Comparison of ENCODE assay signal across 14 cellular contexts in genomic region chr5:39214912-39215709, GRCh38. TPM values are rescaled to one million over a fixed set of nuclear protein-coding genes. Genes with fewer than 3 reads are reported as not detected.
DNase-seq lines count a peak whose midpoint lies in the region; ATAC-seq and TF ChIP-seq lines count a peak whose summit lies in the region.
"Had no signal": no experiment of that assay in that cellular context is flagged by ENCODE, and none has a peak within 500 bp of the region (broad histone marks: within the 10 kb centered on the region; RNA-seq: fewer than 3 reads in every experiment).

No MANE protein-coding gene starts in this region.

- H3K4ac ChIP-seq in neuronal stem cell (ENCODE audit: low read length), result no peak overlapping the region

- no peak overlapping the region for H3K14ac ChIP-seq in neuronal stem cell (ENCODE audit: low read length)

- no peak for TF ChIP-seq CTCF in activated CD8-positive, alpha-beta T cell treated with anti-CD3 and anti-CD28 coated beads for 36 hours (IDR thresholded peaks at IDR 0.05)

- no peak overlapping the region for H2BK5ac ChIP-seq in neuronal stem cell (ENCODE audit: low read length)

- intact Hi-C loops in activated CD8-positive, alpha-beta T cell treated with anti-CD3 and anti-CD28 coated beads for 36 hours (cut with micrococcal nuclease), result loop anchor here (5.0 to 10.0 kb wide), 2 partner anchors 38 to 330 kb away; no protein-coding TSS in a partner anchor
- intact Hi-C loops in left cardiac atrium (cut with DNase I) (loop anchor here in 1 of 2 donors (5.0 kb wide), 2 partner anchors 332 to 357 kb away; no protein-coding TSS in a partner anchor), cardiac septum (cut with DNase I) (loop anchor here (5.0 kb wide), 1 partner anchor 67 kb away; no protein-coding TSS in a partner anchor)

- no peak overlapping the region for H3K9ac ChIP-seq in neuronal stem cell (ENCODE audit: low read depth, low read length, poor library complexity)

- POLR2A ChIA-PET in activated CD8-positive, alpha-beta T cell treated with anti-CD3 and anti-CD28 coated beads for 36 hours (lab: Charles Lee), result interaction anchor here (2.9 to 3.5 kb wide), 3 partner anchors 14 to 59 kb away, joined by 9 to 32 read pairs (median 21); no protein-coding TSS in a partner anchor

- DNase-seq in activated naive CD4-positive, alpha-beta T cell treated with Interleukin-2 at 50 U/mL for 16 hours, result peak; percentile 41
- no peak for DNase-seq in activated naive CD4-positive, alpha-beta T cell treated with anti-CD3 and anti-CD28 coated beads, Interleukin-2, amount 50 U/mL, for 16 hours
- DNase-seq in activated CD8-positive, alpha-beta T cell treated with anti-CD3 and anti-CD28 coated beads for 36 hours, result peak; percentile 72
- DNase-seq in central memory CD8-positive, alpha-beta T cell (ENCODE audit: low spot score in 2 of 2), result peak in 1 of 2 donors; percentile 50
- DNase-seq in stimulated activated naive CD8-positive, alpha-beta T cell treated with anti-CD3 and anti-CD28 coated beads, Interleukin-15, amount 100 ng/mL, for 72 hours, result peak in 1 of 2 donors; percentile 46
- DNase-seq in left cardiac atrium (no peak), neuronal stem cell (ENCODE audit: low spot score) (no peak), cardiac septum (ENCODE audit: low spot score) (no peak)
- DNase-seq: brain microvascular endothelial cell, left ventricle myocardium inferior, NCI-H187, NCI-H510A, SJCRH30, tibial artery had no signal

- H2BK15ac ChIP-seq in neuronal stem cell (ENCODE audit: low read length), result no peak overlapping the region

- no peak overlapping the region for H3K18ac ChIP-seq in neuronal stem cell (ENCODE audit: low read length)

- H2BK12ac ChIP-seq in neuronal stem cell (ENCODE audit: low read length), result no peak overlapping the region

- H2BK120ac ChIP-seq in neuronal stem cell (ENCODE audit: low read depth, low read length), result no peak overlapping the region

- no peak overlapping the region for H2AFZ ChIP-seq in neuronal stem cell (ENCODE audit: low read length)

- H3K4me3 Mint-ChIP-seq in activated CD8-positive, alpha-beta T cell treated with anti-CD3 and anti-CD28 coated beads for 36 hours, result peak overlapping the region; percentile 71
- peak overlapping the region; percentile 78 for H3K4me3 Mint-ChIP-seq in central memory CD8-positive, alpha-beta T cell
- peak overlapping the region; percentile 53 to 81 for H3K4me3 Mint-ChIP-seq in stimulated activated naive CD8-positive, alpha-beta T cell treated with anti-CD3 and anti-CD28 coated beads, Interleukin-15, amount 100 ng/mL, for 72 hours

- H3K36me3 ChIP-seq in neuronal stem cell (replicated peaks in 1 of 2; ENCODE audit: control insufficient read depth in 2 of 2, insufficient read depth in 2 of 2, low read length in 2 of 2), result no peaks in the 10 kb centered on the region
- H3K36me3 ChIP-seq: brain microvascular endothelial cell, left ventricle myocardium inferior, SJCRH30, tibial artery had no signal

- no peak overlapping the region for H3K4me2 ChIP-seq in neuronal stem cell (ENCODE audit: insufficient read depth, low read length, poor library complexity, severe bottlenecking)

- H3K36me3 Mint-ChIP-seq in activated CD8-positive, alpha-beta T cell treated with anti-CD3 and anti-CD28 coated beads for 36 hours (ENCODE audit: low read depth), result peaks cover 7% of the 10 kb centered on the region
- H3K36me3 Mint-ChIP-seq in central memory CD8-positive, alpha-beta T cell (ENCODE audit: insufficient read depth), result peaks cover 20% of the 10 kb centered on the region

- H4K91ac ChIP-seq in neuronal stem cell (ENCODE audit: low read depth, low read length, poor library complexity), result no peak overlapping the region

- H3K27me3 ChIP-seq in neuronal stem cell (ENCODE audit: control insufficient read depth in 3 of 3, insufficient read depth in 3 of 3, low read depth in 1 of 3, low read length in 3 of 3), result no peaks in the 10 kb centered on the region
- H3K27me3 ChIP-seq: brain microvascular endothelial cell, SJCRH30, tibial artery had no signal

- H3K9me3 ChIP-seq in neuronal stem cell (replicated peaks in 1 of 2; ENCODE audit: control insufficient read depth in 2 of 2, insufficient read depth in 1 of 2, low read depth in 1 of 2, low read length in 2 of 2), result no peaks in the 10 kb centered on the region
- H3K9me3 ChIP-seq: left ventricle myocardium inferior, tibial artery had no signal

- peak; percentile 29 for ATAC-seq in activated CD8-positive, alpha-beta T cell treated with anti-CD3 and anti-CD28 coated beads for 36 hours
- peak; percentile 31 for ATAC-seq in central memory CD8-positive, alpha-beta T cell (replicated peaks; ENCODE audit: extremely low read depth, poor library complexity, severe bottlenecking)
- ATAC-seq in stimulated activated naive CD8-positive, alpha-beta T cell treated with anti-CD3 and anti-CD28 coated beads, Interleukin-15, amount 100 ng/mL, for 72 hours, result peak; percentile 27
- ATAC-seq in left cardiac atrium, result no peak

- H3K79me1 ChIP-seq in neuronal stem cell (ENCODE audit: low read depth, low read length), result no peaks in the 10 kb centered on the region

- no peak overlapping the region for H2AK5ac ChIP-seq in neuronal stem cell (ENCODE audit: low read depth, low read length)

- no peaks in the 10 kb centered on the region for H3K4me1 ChIP-seq in neuronal stem cell (ENCODE audit: control insufficient read depth in 2 of 2, insufficient read depth in 1 of 2, low read depth in 1 of 2, low read length in 2 of 2)
- H3K4me1 ChIP-seq: left ventricle myocardium inferior, SJCRH30, tibial artery had no signal

- peaks cover 80% of the 10 kb centered on the region for H3K4me1 Mint-ChIP-seq in activated CD8-positive, alpha-beta T cell treated with anti-CD3 and anti-CD28 coated beads for 36 hours (ENCODE audit: low read depth)
- H3K4me1 Mint-ChIP-seq in central memory CD8-positive, alpha-beta T cell, result peaks cover 96% of the 10 kb centered on the region
- H3K4me1 Mint-ChIP-seq in stimulated activated naive CD8-positive, alpha-beta T cell treated with anti-CD3 and anti-CD28 coated beads, Interleukin-15, amount 100 ng/mL, for 72 hours, result peaks cover 83% of the 10 kb centered on the region

- peak overlapping the region; percentile 94 for H3K27ac Mint-ChIP-seq in activated CD8-positive, alpha-beta T cell treated with anti-CD3 and anti-CD28 coated beads for 36 hours
- peak overlapping the region; percentile 98 for H3K27ac Mint-ChIP-seq in central memory CD8-positive, alpha-beta T cell (ENCODE audit: low read depth)
- peak overlapping the region; percentile 70 to 89 for H3K27ac Mint-ChIP-seq in stimulated activated naive CD8-positive, alpha-beta T cell treated with anti-CD3 and anti-CD28 coated beads, Interleukin-15, amount 100 ng/mL, for 72 hours

- WGBS in neuronal stem cell (ENCODE audit: extremely low coverage in 2 of 2, insufficient read length in 2 of 2, insufficient replicate concordance in 1 of 2), 2 donors, result 100% methylated on average over 2 of the region's 6 CpGs; no CpG with 5 or more reads in 1 of the 2 donors

- CTCF ChIA-PET in activated CD8-positive, alpha-beta T cell treated with anti-CD3 and anti-CD28 coated beads for 36 hours (lab: Charles Lee), result interaction anchor here (3.0 to 12.6 kb wide), 2 partner anchors 20 to 69 kb away, joined by 32 to 317 read pairs; no protein-coding TSS in a partner anchor

- H3K27ac ChIP-seq in neuronal stem cell (replicated peaks; ENCODE audit: low read length), result no peak overlapping the region
- H3K27ac ChIP-seq: brain microvascular endothelial cell, left ventricle myocardium inferior, SJCRH30, tibial artery had no signal

- no peak overlapping the region for H3K23ac ChIP-seq in neuronal stem cell (ENCODE audit: low read depth, low read length, poor library complexity)

- H4K8ac ChIP-seq in neuronal stem cell (ENCODE audit: low read depth, low read length), result no peak overlapping the region

- no peaks in the 10 kb centered on the region for H3K27me3 Mint-ChIP-seq in activated CD8-positive, alpha-beta T cell treated with anti-CD3 and anti-CD28 coated beads for 36 hours
- no peaks in the 10 kb centered on the region for H3K27me3 Mint-ChIP-seq in central memory CD8-positive, alpha-beta T cell
- H3K27me3 Mint-ChIP-seq in stimulated activated naive CD8-positive, alpha-beta T cell treated with anti-CD3 and anti-CD28 coated beads, Interleukin-15, amount 100 ng/mL, for 72 hours, result no peaks in the 10 kb centered on the region

- no peaks in the 10 kb centered on the region for H3K9me3 Mint-ChIP-seq in activated CD8-positive, alpha-beta T cell treated with anti-CD3 and anti-CD28 coated beads for 36 hours
- no peaks in the 10 kb centered on the region for H3K9me3 Mint-ChIP-seq in central memory CD8-positive, alpha-beta T cell
- no peaks in the 10 kb centered on the region for H3K9me3 Mint-ChIP-seq in stimulated activated naive CD8-positive, alpha-beta T cell treated with anti-CD3 and anti-CD28 coated beads, Interleukin-15, amount 100 ng/mL, for 72 hours

- H3K4me3 ChIP-seq in neuronal stem cell (ENCODE audit: low read length in 2 of 2), result no peak overlapping the region
- H3K4me3 ChIP-seq: left ventricle myocardium inferior, SJCRH30, tibial artery had no signal

RNA-seq across cellular contexts. Expression of gene FYB1, which starts 4.3 kb away (rescaled TPM):
- total RNA-seq in activated CD8-positive, alpha-beta T cell treated with anti-CD3 and anti-CD28 coated beads for 36 hours, result 10 to 100 TPM; 82.8 to 83.0 TPM
- total RNA-seq in left cardiac atrium (10 to 100 TPM in 1 of 2 donors, 1 to 10 TPM in 1; 5.0 to 13.4 TPM), cardiac septum (4.5 TPM)
- polyA plus RNA-seq in neuronal stem cell (2013, experiment 1 of 2), result not detected
- polyA plus RNA-seq in neuronal stem cell (2013, experiment 2 of 2), result not detected
- total RNA-seq: SJCRH30 had no signal

Comparison
In these comparisons a context has a peak if more than half of its experiments do, and no peak if none do; other contexts are left out.
1. DNase-seq: peak in activated naive CD4-positive, alpha-beta T cell treated with Interleukin-2 at 50 U/mL for 16 hours (single experiment) and activated CD8-positive, alpha-beta T cell treated with anti-CD3 and anti-CD28 coated beads for 36 hours (single experiment); none in activated naive CD4-positive, alpha-beta T cell treated with anti-CD3 and anti-CD28 coated beads, Interleukin-2, amount 50 U/mL, for 16 hours (single experiment), left cardiac atrium (single experiment), neuronal stem cell (single experiment) and cardiac septum (single experiment).
2. ATAC-seq: peak in activated CD8-positive, alpha-beta T cell treated with anti-CD3 and anti-CD28 coated beads for 36 hours (single experiment), central memory CD8-positive, alpha-beta T cell (single experiment) and stimulated activated naive CD8-positive, alpha-beta T cell treated with anti-CD3 and anti-CD28 coated beads, Interleukin-15, amount 100 ng/mL, for 72 hours (single experiment); none in left cardiac atrium (0 of 2).
3. RNA of gene FYB1, which starts 4.3 kb away (total RNA-seq): 82.8 to 83.0 TPM in activated CD8-positive, alpha-beta T cell treated with anti-CD3 and anti-CD28 coated beads for 36 hours; 5.0 to 13.4 TPM in left cardiac atrium and 4.5 TPM in cardiac septum (single experiment); every median in the first group is over 4 times any median in the second.
4. Peak in every context shown above with its lines, with median percentiles within 50 percentile points of each other: H3K27ac Mint-ChIP-seq and H3K4me3 Mint-ChIP-seq.